22 cellular contexts compared by ENCODE assay signal in the genomic region with DNA sequence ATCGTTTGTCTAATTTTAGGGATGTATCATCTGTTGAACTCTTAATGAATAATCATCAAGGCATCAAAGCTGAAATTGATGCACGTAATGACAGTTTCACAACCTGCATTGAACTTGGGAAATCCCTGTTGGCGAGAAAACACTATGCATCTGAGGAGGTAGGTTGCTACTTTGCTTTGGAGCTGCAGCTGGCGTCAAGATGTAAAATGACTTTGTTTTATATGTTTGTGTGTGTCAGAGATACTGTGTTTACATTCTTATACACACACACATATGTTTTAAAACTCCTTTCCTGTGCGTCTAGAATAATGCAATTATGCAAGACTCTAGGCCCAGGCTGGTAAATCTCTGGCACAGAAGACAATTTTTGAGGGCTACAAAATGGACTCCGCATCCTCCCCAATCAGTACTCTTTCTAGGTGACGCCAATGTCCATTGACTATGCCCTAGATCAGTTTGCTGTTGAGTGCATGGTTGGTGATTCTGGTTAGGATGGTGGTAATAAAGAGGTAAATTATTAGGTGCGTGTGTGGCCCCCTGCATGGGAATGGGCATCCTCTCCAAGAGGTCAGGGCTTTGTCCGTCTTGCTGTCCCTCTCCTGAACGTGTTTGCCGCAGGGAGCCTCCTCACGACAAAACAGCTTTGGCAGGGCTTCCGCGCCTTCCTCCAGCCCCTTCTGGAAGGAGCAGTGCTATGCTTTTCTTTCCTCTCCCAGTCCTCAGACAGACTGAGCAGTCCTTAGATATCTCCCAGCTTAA.
A peak's percentile ranks its signal among the peaks of the same experiment; 100 is the strongest.
DNase-seq lines count a peak whose midpoint lies in the region; ATAC-seq and TF ChIP-seq lines count a peak whose summit lies in the region.
"Had no signal": no experiment of that assay in that cellular context is flagged by ENCODE, and none has a peak within 500 bp of the region (broad histone marks: within the 10 kb centered on the region; RNA-seq: fewer than 3 reads in every experiment).

No MANE protein-coding gene starts in this region.

- DNase-seq in GM12865 (ENCODE audit: low read depth) (peak; percentile 21), IMR-90 (peak; percentile 69), dorsolateral prefrontal cortex (no peak), mesenchymal stem cell (no peak)
- no peak for DNase-seq in stimulated activated CD8-positive, alpha-beta memory T cell treated with anti-CD3 and anti-CD28 coated beads, Interleukin-4, amount 100 ng/mL, for 48 hours
- DNase-seq: BE2C; CD8-positive, alpha-beta memory T cell; DMS153; KBM-7; NCI-H1105 treated with DMSO at 0.1 percent for 48 hours; NCI-H146; NCI-H1930; NCI-H2107; NCI-H524 treated with DMSO at 0.1 percent for 48 hours; NCI-H774; PC-3; SJCRH30 had no signal

- H3K27me3 ChIP-seq in IMR-90 (ENCODE audit: control insufficient read depth, insufficient read depth, low read length) (no peaks in the 10 kb centered on the region), dorsolateral prefrontal cortex (no peaks in the 10 kb centered on the region), mesenchymal stem cell (ENCODE audit: control insufficient read depth in 1 of 2, insufficient read depth in 1 of 2, low read length in 2 of 2) (no peaks in the 10 kb centered on the region)
- H3K27me3 ChIP-seq: BE2C, SJCRH30 had no signal

- dilution Hi-C loops in IMR-90 (cut with HindIII; ENCODE audit: low sequenced_read_pairs, unreplicated experiment): no loop called here

- POLR2A ChIA-PET in IMR-90 (lab: Charles Lee; ENCODE audit: unreplicated experiment): no interaction called here

- H2AK5ac ChIP-seq in IMR-90 (ENCODE audit: low read depth, low read length) (0 out of 2 replicates have a peak overlapping the region, but pooled peaks have one; percentile 11), mesenchymal stem cell (ENCODE audit: low read length, severe bottlenecking) (no peak overlapping the region)

- BruUV-seq in IMR-90 (replicated peaks; lab: Mats Ljungman, UMichigan): no TSS peak

- intact Hi-C loops in IMR-90 (cut with micrococcal nuclease) (no loop called here), dorsolateral prefrontal cortex (cut with DNase I) (loop anchor here in 1 of 2 donors (1.0 to 5.0 kb wide), 3 partner anchors 52 to 548 kb away; no protein-coding TSS in a partner anchor)

- H2BK120ac ChIP-seq in IMR-90 (ENCODE audit: low read depth, low read length) (no peak overlapping the region), mesenchymal stem cell (ENCODE audit: low read depth, low read length) (no peak overlapping the region)

- in situ Hi-C loops in IMR-90 (cut with MboI; ENCODE audit: low sequenced_read_pairs): no loop called here

- H2BK20ac ChIP-seq in IMR-90 (ENCODE audit: low read depth, low read length): no peak overlapping the region

- no peak overlapping the region; the same call in 1 of the 2 replicates for H3K23ac ChIP-seq in IMR-90 (ENCODE audit: low read depth, low read length)
- no peak overlapping the region for H3K23ac ChIP-seq in mesenchymal stem cell (ENCODE audit: low read length in 2 of 2)

- no peak overlapping the region for H3K9ac ChIP-seq in IMR-90 (ENCODE audit: low read depth, low read length)
- H3K9ac ChIP-seq in mesenchymal stem cell (ENCODE audit: low read length): no peak overlapping the region

- TF ChIP-seq RAD21 in IMR-90 (IDR thresholded peaks at IDR 0.05; ENCODE audit: low read length): no peak

- H3K9me1 ChIP-seq in IMR-90 (ENCODE audit: insufficient read depth, low read length): no peaks in the 10 kb centered on the region; the same call in 1 of the 2 replicates

- H3K14ac ChIP-seq in IMR-90 (replicated peaks; ENCODE audit: low read depth, low read length): no peak overlapping the region
- no peak overlapping the region for H3K14ac ChIP-seq in mesenchymal stem cell (ENCODE audit: low read length in 2 of 2)

- H2AFZ ChIP-seq in IMR-90 (replicated peaks; ENCODE audit: low read length, poor library complexity) (no peak overlapping the region), mesenchymal stem cell (ENCODE audit: low read depth, low read length) (no peak overlapping the region)

- CTCF ChIA-PET in IMR-90 (lab: Yijun Ruan, JAX): interaction anchor here (1.2 to 3.0 kb wide), 3 partner anchors 10 to 49 kb away, joined by 3 to 11 read pairs (median 3); no protein-coding TSS in a partner anchor

- H3K9me3 ChIP-seq in IMR-90 (ENCODE audit: control insufficient read depth, insufficient read depth, low read length) (no peaks in the 10 kb centered on the region), mesenchymal stem cell (ENCODE audit: control insufficient read depth, low read length) (no peaks in the 10 kb centered on the region)
- H3K9me3 ChIP-seq: BE2C, SJCRH30 had no signal

- H3K79me1 ChIP-seq in IMR-90 (ENCODE audit: low read depth in 1 of 2, low read length in 2 of 2) (peaks cover 0 to 31% of the 10 kb centered on the region in 2 experiments; a peak in 2 of 4 replicates), mesenchymal stem cell (replicated peaks; ENCODE audit: low read length, poor library complexity, severe bottlenecking) (peaks cover 25% of the 10 kb centered on the region)

- H3K4me3 ChIP-seq in GM12865 (ENCODE audit: low read depth, low read length): no peak overlapping the region
- H3K4me3 ChIP-seq in IMR-90 (ENCODE audit: insufficient read depth, low read depth, low read length): no peak overlapping the region
- no peak overlapping the region for H3K4me3 ChIP-seq in dorsolateral prefrontal cortex
- H3K4me3 ChIP-seq in mesenchymal stem cell (ENCODE audit: insufficient read depth in 1 of 2, low read depth in 1 of 2, low read length in 2 of 2): no peak overlapping the region
- H3K4me3 ChIP-seq: SJCRH30 had no signal

- WGBS in IMR-90 (ENCODE audit: extremely low coverage in 2 of 2, insufficient read length in 1 of 2), 2 experiments: 100% methylated on average over 1 of the region's 14 CpGs; no CpG with 5 or more reads in 1 of the 2 experiments
- 99% methylated on average over 13 of the region's 14 CpGs for WGBS in mesenchymal stem cell

- no peak overlapping the region for H2BK15ac ChIP-seq in IMR-90 (ENCODE audit: low read depth, low read length)
- no peak overlapping the region for H2BK15ac ChIP-seq in mesenchymal stem cell (ENCODE audit: low read depth, poor library complexity, severe bottlenecking)

- H2AK9ac ChIP-seq in IMR-90 (replicated peaks; ENCODE audit: low read depth, low read length, poor library complexity): no peak overlapping the region

- no peak overlapping the region for H3K4ac ChIP-seq in IMR-90 (ENCODE audit: low read depth, low read length)
- H3K4ac ChIP-seq in mesenchymal stem cell (ENCODE audit: low read depth in 1 of 2, low read length in 2 of 2): no peak overlapping the region

- no peak for TF ChIP-seq CTCF in GM12865 (IDR thresholded peaks at IDR 0.05; ENCODE audit: insufficient read depth, low read depth, low read length, missing control alignments)
- no peak for TF ChIP-seq CTCF in IMR-90 (conservative IDR thresholded peaks at IDR 0.05; ENCODE audit: low read depth, low read length)
- no peak for TF ChIP-seq CTCF in dorsolateral prefrontal cortex (IDR thresholded peaks at IDR 0.05 in 54 of 56, conservative IDR thresholded peaks at IDR 0.05 in 2 of 56; ENCODE audit: low read depth in 1 of 56, partially characterized antibody in 56 of 56)

- no peak overlapping the region for H4K5ac ChIP-seq in IMR-90 (ENCODE audit: low read depth, low read length)

- H3K4me2 ChIP-seq in IMR-90 (ENCODE audit: low read depth, low read length) (no peak overlapping the region), mesenchymal stem cell (ENCODE audit: low read length, poor library complexity, severe bottlenecking) (no peak overlapping the region)

- H4K20me1 ChIP-seq in IMR-90 (ENCODE audit: insufficient read depth, low read length): peaks cover 17% of the 10 kb centered on the region; the same call in 1 of the 2 replicates

- ATAC-seq in IMR-90 (ENCODE audit: low read depth) (no peak), GM21825 (IDR thresholded peaks at IDR 0.05; ENCODE audit: unreplicated experiment) (no peak), HG03354 (IDR thresholded peaks at IDR 0.05; ENCODE audit: poor library complexity, severe bottlenecking, unreplicated experiment) (no peak)
- ATAC-seq: HCT116, PC-3, SK-N-SH treated with all-trans-retinoic acid at 6 μM for 48 hours had no signal

- H3K56ac ChIP-seq in IMR-90 (ENCODE audit: extremely low read depth, insufficient read depth, low read length): no peak overlapping the region

- no peak overlapping the region for H4K91ac ChIP-seq in IMR-90 (ENCODE audit: insufficient read depth, low read depth, low read length)
- no peak overlapping the region for H4K91ac ChIP-seq in mesenchymal stem cell (ENCODE audit: low read length)

- H3K18ac ChIP-seq in IMR-90 (ENCODE audit: low read depth, low read length) (0 out of 2 replicates have a peak overlapping the region, but pooled peaks have one; percentile 50), mesenchymal stem cell (ENCODE audit: low read depth in 1 of 2, low read length in 2 of 2) (no peak overlapping the region)

- no peak overlapping the region for H3K27ac ChIP-seq in IMR-90 (ENCODE audit: insufficient read depth, low read length)
- peak overlapping the region in 34 of 59 donors; percentile 1 to 90 (median 42) for H3K27ac ChIP-seq in dorsolateral prefrontal cortex
- no peak overlapping the region for H3K27ac ChIP-seq in mesenchymal stem cell (ENCODE audit: low read length, poor library complexity, severe bottlenecking)
- H3K27ac ChIP-seq: HL-60, SJCRH30 had no signal

- H3K4me1 ChIP-seq in IMR-90 (ENCODE audit: control insufficient read depth, insufficient read depth, low read length) (peaks cover 6% of the 10 kb centered on the region; the same call in 1 of the 2 replicates), mesenchymal stem cell (ENCODE audit: control insufficient read depth, insufficient read depth, low read depth, low read length) (peaks cover 7% of the 10 kb centered on the region)
- H3K4me1 ChIP-seq: BE2C, SJCRH30 had no signal

- TF ChIP-seq POLR2A in IMR-90 (IDR thresholded peaks at IDR 0.05; ENCODE audit: low read depth, low read length): no peak

- H4K8ac ChIP-seq in IMR-90 (ENCODE audit: low read depth in 2 of 2, low read length in 2 of 2): no peak overlapping the region
- H4K8ac ChIP-seq in mesenchymal stem cell (ENCODE audit: low read length): peak overlapping the region; percentile 5

- H2BK12ac ChIP-seq in mesenchymal stem cell (ENCODE audit: low read length in 2 of 2): no peak overlapping the region

- H3K36me3 ChIP-seq in IMR-90 (ENCODE audit: control insufficient read depth, insufficient read depth, low read length): peaks cover 50% of the 10 kb centered on the region
- peaks cover 41 to 99% of the 10 kb centered on the region in 2 experiments for H3K36me3 ChIP-seq in mesenchymal stem cell (ENCODE audit: control insufficient read depth in 1 of 2, insufficient read depth in 2 of 2, low read depth in 1 of 2, low read length in 2 of 2)

- H2BK5ac ChIP-seq in IMR-90 (ENCODE audit: low read depth, low read length, poor library complexity, severe bottlenecking): peak overlapping the region; percentile 12
- no peak overlapping the region for H2BK5ac ChIP-seq in mesenchymal stem cell (ENCODE audit: low read depth, low read length, poor library complexity, severe bottlenecking)

TF ChIP-seq in IMR-90, 13 proteins besides CTCF, POLR2A, EP300 and RAD21:
- TF ChIP-seq NFE2L2 (IDR thresholded peaks at IDR 0.05; ENCODE audit: low read depth, low read length): no peak

Comparison
In these comparisons a context has a peak if more than half of its experiments do, and no peak if none do; other contexts are left out.
1. DNase-seq: peak in GM12865 (single experiment) and IMR-90 (single experiment); none in dorsolateral prefrontal cortex (0 of 10), mesenchymal stem cell (single experiment) and stimulated activated CD8-positive, alpha-beta memory T cell treated with anti-CD3 and anti-CD28 coated beads, Interleukin-4, amount 100 ng/mL, for 48 hours (single experiment).
2. H3K27ac ChIP-seq: peak in dorsolateral prefrontal cortex (34 of 59); none in IMR-90 (single experiment) and mesenchymal stem cell (single experiment).